8 cellular contexts compared by ENCODE assay signal in the genomic region with DNA sequence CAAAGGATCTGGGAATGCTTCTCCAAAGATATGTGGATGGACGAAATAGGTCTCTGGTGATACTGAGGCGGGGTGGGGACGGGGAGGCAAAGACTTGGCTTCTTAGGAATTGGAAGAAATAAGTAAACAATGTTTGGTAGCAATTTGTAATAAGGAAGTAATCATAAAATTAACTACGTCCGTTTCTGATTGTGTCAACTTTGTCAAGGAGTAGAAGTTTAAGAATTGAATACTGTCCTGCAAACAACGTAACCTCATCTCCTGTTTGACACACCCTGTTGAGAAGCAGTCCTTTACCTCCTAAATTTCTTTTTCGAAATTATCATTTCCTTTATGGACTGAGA. TPM values are rescaled to one million over a fixed set of nuclear protein-coding genes. Genes with fewer than 3 reads are reported as not detected.
DNase-seq lines count a peak whose midpoint lies in the region; ATAC-seq, FAIRE-seq and TF ChIP-seq lines count a peak whose summit lies in the region.

No MANE protein-coding gene starts in this region.

- no peaks in the 10 kb centered on the region for H3K27me3 ChIP-seq in bronchial epithelial cell (ENCODE audit: control insufficient read depth, insufficient read depth, low read length)

- H3K36me3 ChIP-seq in bronchial epithelial cell (ENCODE audit: control insufficient read depth, insufficient read depth, low read length), result peaks cover 16% of the 10 kb centered on the region

- peaks cover 54% of the 10 kb centered on the region for H3K4me1 Mint-ChIP-seq in stimulated activated naive CD8-positive, alpha-beta T cell treated with anti-CD3 and anti-CD28 coated beads, Interleukin-15, Interleukin-2, amounts not matched to agents 100 ng/mL and 50 ng/mL, for 24 hours (ENCODE audit: low read depth)
- peaks cover 21% of the 10 kb centered on the region for H3K4me1 Mint-ChIP-seq in mesothelial cell of epicardium

- peak overlapping the region; percentile 98 for H3K4me3 Mint-ChIP-seq in stimulated activated naive CD8-positive, alpha-beta T cell treated with anti-CD3 and anti-CD28 coated beads, Interleukin-15, Interleukin-2, amounts not matched to agents 100 ng/mL and 50 ng/mL, for 24 hours
- peak overlapping the region; percentile 94 for H3K4me3 Mint-ChIP-seq in mesothelial cell of epicardium

- no peaks in the 10 kb centered on the region for H3K27me3 Mint-ChIP-seq in stimulated activated naive CD8-positive, alpha-beta T cell treated with anti-CD3 and anti-CD28 coated beads, Interleukin-15, Interleukin-2, amounts not matched to agents 100 ng/mL and 50 ng/mL, for 24 hours
- H3K27me3 Mint-ChIP-seq in mesothelial cell of epicardium (ENCODE audit: low read depth), result no peaks in the 10 kb centered on the region

- no peak for DNase-seq in stimulated activated naive CD8-positive, alpha-beta T cell treated with anti-CD3 and anti-CD28 coated beads, Interleukin-15, Interleukin-2, amounts not matched to agents 100 U/mL and 50 U/mL, for 24 hours
- no peak for DNase-seq in bronchial epithelial cell (ENCODE audit: low read depth)
- no peak for DNase-seq in mesothelial cell of epicardium (ENCODE audit: low spot score in 2 of 2, unreplicated experiment in 2 of 2)
- no peak for DNase-seq in GM12892 (ENCODE audit: insufficient read length)
- no peak for DNase-seq in activated CD4-positive, alpha-beta T cell treated with anti-CD3 and anti-CD28 coated beads, Interleukin-2, amount 50 U/mL, for 4 hours

- no peak for TF ChIP-seq CTCF in bronchial epithelial cell (IDR thresholded peaks at IDR 0.05; ENCODE audit: insufficient read depth, low read length, severe bottlenecking)
- TF ChIP-seq CTCF in mesothelial cell of epicardium (IDR thresholded peaks at IDR 0.05; ENCODE audit: unreplicated experiment), result no peak

- no peak for ATAC-seq in stimulated activated naive CD8-positive, alpha-beta T cell treated with anti-CD3 and anti-CD28 coated beads, Interleukin-15, Interleukin-2, amounts not matched to agents 100 U/mL and 50 U/mL, for 24 hours
- ATAC-seq in HG03378 (IDR thresholded peaks at IDR 0.05; ENCODE audit: unreplicated experiment) (no peak), GM21381 (IDR thresholded peaks at IDR 0.05; ENCODE audit: unreplicated experiment) (no peak)

- H3K27ac Mint-ChIP-seq in stimulated activated naive CD8-positive, alpha-beta T cell treated with anti-CD3 and anti-CD28 coated beads, Interleukin-15, Interleukin-2, amounts not matched to agents 100 ng/mL and 50 ng/mL, for 24 hours, result peak overlapping the region; percentile 98
- H3K27ac Mint-ChIP-seq in mesothelial cell of epicardium, result peak overlapping the region; percentile 99

- FAIRE-seq in bronchial epithelial cell (lab: Jason Lieb, UNC), result no peak
- no peak for FAIRE-seq in GM12892 (lab: Jason Lieb, UNC)

- no peaks in the 10 kb centered on the region for H3K9me3 Mint-ChIP-seq in stimulated activated naive CD8-positive, alpha-beta T cell treated with anti-CD3 and anti-CD28 coated beads, Interleukin-15, Interleukin-2, amounts not matched to agents 100 ng/mL and 50 ng/mL, for 24 hours
- H3K9me3 Mint-ChIP-seq in mesothelial cell of epicardium, result no peaks in the 10 kb centered on the region

- TF ChIP-seq POLR2A in GM12892 (IDR thresholded peaks at IDR 0.05; ENCODE audit: low read depth, low read length), result no peak

- peaks cover 42% of the 10 kb centered on the region for H3K36me3 Mint-ChIP-seq in stimulated activated naive CD8-positive, alpha-beta T cell treated with anti-CD3 and anti-CD28 coated beads, Interleukin-15, Interleukin-2, amounts not matched to agents 100 ng/mL and 50 ng/mL, for 24 hours (ENCODE audit: low read depth)
- peaks cover 22% of the 10 kb centered on the region for H3K36me3 Mint-ChIP-seq in mesothelial cell of epicardium

- peak overlapping the region; percentile 94 for H3K4me3 ChIP-seq in bronchial epithelial cell (ENCODE audit: low read depth, low read length)

RNA-seq across cellular contexts. Expression of a gene that starts 0.5 kb away (rescaled TPM):
- total RNA-seq in bronchial epithelial cell (22.9 and 28.2 TPM in 2 replicates), mesothelial cell of epicardium (32.5 to 34.2 TPM (median 33.5 TPM) in 3 replicates)
- polyA plus RNA-seq in GM12892 (2012; ENCODE audit: missing spikeins), result 23.2 TPM

RNA-seq across cellular contexts. Expression of a gene that starts 0.6 kb away (rescaled TPM):
- total RNA-seq in bronchial epithelial cell, result 8.4 and 9.0 TPM in 2 replicates
- total RNA-seq in mesothelial cell of epicardium, result 13.9 to 15.3 TPM (median 15.0 TPM) in 3 replicates
- 9.7 TPM for polyA plus RNA-seq in GM12892 (2012; ENCODE audit: missing spikeins)

RNA-seq across cellular contexts. Expression of a gene that starts 21.0 kb away (rescaled TPM):
- 0.53 and 1.2 TPM in 2 replicates for total RNA-seq in bronchial epithelial cell
- 4.7 to 5.4 TPM (median 5.3 TPM) in 3 replicates for total RNA-seq in mesothelial cell of epicardium
- polyA plus RNA-seq in GM12892 (2012; ENCODE audit: missing spikeins), result 2.7 TPM

RNA-seq across cellular contexts. Expression of a gene that starts 34.4 kb away (rescaled TPM):
- total RNA-seq in bronchial epithelial cell (5.0 and 7.8 TPM in 2 replicates), mesothelial cell of epicardium (57.6 to 62.6 TPM (median 62.0 TPM) in 3 replicates)
- 9.8 TPM for polyA plus RNA-seq in GM12892 (2012; ENCODE audit: missing spikeins)
